In the genomic region with DNA sequence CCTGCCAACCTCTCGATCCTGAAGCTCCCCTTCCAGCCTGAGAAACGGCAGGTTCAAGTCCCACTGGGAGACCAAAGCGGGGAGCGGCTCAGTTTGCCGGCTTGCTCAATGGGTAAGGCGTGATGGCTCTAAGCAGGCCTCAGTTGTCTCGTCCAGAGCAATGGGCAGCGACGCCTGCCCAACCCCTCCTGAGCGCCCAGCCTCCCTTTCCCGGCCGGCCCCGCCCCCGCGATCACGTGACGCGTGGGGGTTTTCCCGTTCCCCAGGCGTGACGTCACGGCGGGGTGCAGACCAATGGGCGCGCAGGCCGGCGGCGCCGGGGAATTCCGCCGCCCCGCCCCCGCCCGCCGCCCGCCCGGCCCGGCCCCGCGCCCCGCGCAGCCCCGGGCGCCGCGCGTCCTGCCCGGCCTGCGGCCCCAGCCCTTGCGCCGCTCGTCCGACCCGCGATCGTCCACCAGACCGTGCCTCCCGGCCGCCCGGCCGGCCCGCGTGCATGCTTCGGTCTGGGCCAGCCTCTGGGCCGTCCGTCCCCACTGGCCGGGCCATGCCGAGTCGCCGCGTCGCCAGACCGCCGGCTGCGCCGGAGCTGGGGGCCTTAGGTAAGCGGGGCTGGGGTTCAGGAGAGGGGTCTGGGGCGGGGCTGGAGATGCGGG, we compare ENCODE assay signal across 8 cellular contexts. TPM values are rescaled to one million over a fixed set of nuclear protein-coding genes. Genes with fewer than 3 reads are reported as not detected.
DNase-seq lines count a peak whose midpoint lies in the region; ATAC-seq and TF ChIP-seq lines count a peak whose summit lies in the region.

A gene with protein sequence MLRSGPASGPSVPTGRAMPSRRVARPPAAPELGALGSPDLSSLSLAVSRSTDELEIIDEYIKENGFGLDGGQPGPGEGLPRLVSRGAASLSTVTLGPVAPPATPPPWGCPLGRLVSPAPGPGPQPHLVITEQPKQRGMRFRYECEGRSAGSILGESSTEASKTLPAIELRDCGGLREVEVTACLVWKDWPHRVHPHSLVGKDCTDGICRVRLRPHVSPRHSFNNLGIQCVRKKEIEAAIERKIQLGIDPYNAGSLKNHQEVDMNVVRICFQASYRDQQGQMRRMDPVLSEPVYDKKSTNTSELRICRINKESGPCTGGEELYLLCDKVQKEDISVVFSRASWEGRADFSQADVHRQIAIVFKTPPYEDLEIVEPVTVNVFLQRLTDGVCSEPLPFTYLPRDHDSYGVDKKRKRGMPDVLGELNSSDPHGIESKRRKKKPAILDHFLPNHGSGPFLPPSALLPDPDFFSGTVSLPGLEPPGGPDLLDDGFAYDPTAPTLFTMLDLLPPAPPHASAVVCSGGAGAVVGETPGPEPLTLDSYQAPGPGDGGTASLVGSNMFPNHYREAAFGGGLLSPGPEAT (plus strand): TSS at position 378 of the 653 bp plus-strand sequence. CDS start 116 bp downstream, at position 494.

- peak within 1 kb of the TSS; percentile 89 for H3K4me2 ChIP-seq in OCI-LY3 (ENCODE audit: low read length)

- peak within 1 kb of the TSS; percentile 93 for H3K27ac ChIP-seq in OCI-LY3 (ENCODE audit: low read length)
- H3K27ac ChIP-seq in mucosa of rectum (ENCODE audit: low read depth in 2 of 2, low read length in 2 of 2) = peak within 1 kb of the TSS; percentile 98 to 99

- peaks cover 10% of the 10 kb centered on the region for H3K4me1 ChIP-seq in Caco-2
- H3K4me1 ChIP-seq in OCI-LY3 (ENCODE audit: low read length) = peaks cover 10% of the 10 kb centered on the region
- H3K4me1 ChIP-seq in mucosa of rectum (ENCODE audit: control insufficient read depth in 2 of 2, insufficient read depth in 2 of 2, low read length in 2 of 2) = peaks cover 8 to 13% of the 10 kb centered on the region in 2 donors

- no TSS peak for BruUV-seq in Caco-2 (replicated peaks; lab: Mats Ljungman, UMichigan)

- H3K27me3 ChIP-seq in Caco-2 (replicated peaks; ENCODE audit: control insufficient read depth, insufficient read depth, low read length) (no peaks in the 10 kb centered on the region), OCI-LY3 (ENCODE audit: low read depth, low read length) (no peaks in the 10 kb centered on the region), mucosa of rectum (ENCODE audit: control insufficient read depth in 2 of 2, insufficient read depth in 2 of 2, low read length in 2 of 2) (no peaks in the 10 kb centered on the region)

- peaks cover 13% of the 10 kb centered on the region for H4K20me1 ChIP-seq in OCI-LY3 (ENCODE audit: insufficient read depth, low read length)

- peak within 1 kb of the TSS; percentile 89 for H3K27ac Mint-ChIP-seq in Caco-2 (ENCODE audit: unreplicated experiment)

- POLR2A ChIA-PET in Caco-2 (lab: Charles Lee) = interaction anchor here (0.6 to 1.0 kb wide), 5 partner anchors 38 to 157 kb away, joined by 3 to 7 read pairs (median 5); no protein-coding TSS in a partner anchor

- no peaks in the 10 kb centered on the region for H3K36me3 ChIP-seq in Caco-2 (ENCODE audit: control insufficient read depth, insufficient read depth, low read length)
- H3K36me3 ChIP-seq in OCI-LY3 (replicated peaks; ENCODE audit: low read depth, low read length) = peaks cover 24% of the 10 kb centered on the region
- H3K36me3 ChIP-seq in mucosa of rectum (ENCODE audit: control insufficient read depth in 2 of 2, insufficient read depth in 2 of 2, low read length in 2 of 2) = peaks cover 0 to 8% of the 10 kb centered on the region in 2 donors

- peak within 1 kb of the TSS; percentile 75; the same call in 1 of the 2 replicates for H2AFZ ChIP-seq in OCI-LY3 (ENCODE audit: low read depth, low read length)

- H3K4me3 ChIP-seq in Caco-2 (ENCODE audit: low read depth, low read length) (peak within 1 kb of the TSS; percentile 91), OCI-LY3 (ENCODE audit: low read length) (peak within 1 kb of the TSS; percentile 91), epithelial cell of proximal tubule (ENCODE audit: low read depth, low read length) (peak within 1 kb of the TSS; percentile 84), mucosa of rectum (ENCODE audit: low read length in 2 of 2) (peak within 1 kb of the TSS; percentile 79 to 82)

- peak; percentile 54 for ATAC-seq in GM21381 (IDR thresholded peaks at IDR 0.05; ENCODE audit: unreplicated experiment)

- peaks cover 27% of the 10 kb centered on the region for H3K36me3 Mint-ChIP-seq in Caco-2 (ENCODE audit: insufficient read depth, unreplicated experiment)

- H3K9me3 Mint-ChIP-seq in Caco-2 (ENCODE audit: unreplicated experiment) = no peaks in the 10 kb centered on the region

- no peaks in the 10 kb centered on the region for H3K27me3 Mint-ChIP-seq in Caco-2 (ENCODE audit: insufficient read depth, unreplicated experiment)

- H3K4me3 Mint-ChIP-seq in Caco-2 (ENCODE audit: unreplicated experiment) = peak within 1 kb of the TSS; percentile 94

- DNase-seq in Caco-2 (peak; percentile 94 to 99), HUDEP-2 (lab: John Stamatoyannopoulos, UW; ENCODE audit: unreplicated experiment in 76 of 76) (peak in 75 of 76 experiments; percentile 32 to 97 (median 90)), activated T-cell treated with anti-CD3 and anti-CD28 coated beads for 48 hours (ENCODE audit: low read depth) (peak; percentile 98), epithelial cell of proximal tubule (ENCODE audit: low read depth) (no peak)
- peak; percentile 95 for DNase-seq in stimulated activated CD8-positive, alpha-beta memory T cell treated with anti-CD3 and anti-CD28 coated beads, Interleukin-4, amount 100 ng/mL, for 24 hours (ENCODE audit: low read depth)

- H3K9ac ChIP-seq in OCI-LY3 (ENCODE audit: low read length) (peak within 1 kb of the TSS; percentile 99), mucosa of rectum (ENCODE audit: low read depth in 1 of 2, low read length in 2 of 2) (peak within 1 kb of the TSS; percentile 63 to 76)

- no peaks in the 10 kb centered on the region for H3K9me3 ChIP-seq in Caco-2
- H3K9me3 ChIP-seq in OCI-LY3 (ENCODE audit: insufficient read depth, low read length) = no peaks in the 10 kb centered on the region
- no peaks in the 10 kb centered on the region for H3K9me3 ChIP-seq in mucosa of rectum (ENCODE audit: control insufficient read depth in 2 of 2, low read length in 2 of 2)

- peaks cover 38% of the 10 kb centered on the region for H3K79me2 ChIP-seq in OCI-LY3 (ENCODE audit: low read length)

- intact Hi-C loops in Caco-2 (cut with micrococcal nuclease; ENCODE audit: unreplicated experiment) = loop anchor here (2.0 to 10.0 kb wide), 3 partner anchors 38 to 96 kb away; a partner anchor contains a TSS

- CTCF ChIA-PET in Caco-2 (lab: Charles Lee) = interaction anchor here (0.7 to 1.2 kb wide), 5 partner anchors 38 to 156 kb away, joined by 3 to 19 read pairs (median 5); a partner anchor contains a TSS

- TF ChIP-seq CTCF in Caco-2 (IDR thresholded peaks at IDR 0.05; ENCODE audit: insufficient read depth in 1 of 2, low read depth in 1 of 2, low read length in 1 of 2, severe bottlenecking in 1 of 2, unreplicated experiment in 1 of 2) (no peak), OCI-LY3 (IDR thresholded peaks at IDR 0.05; ENCODE audit: low read depth, low read length) (no peak), epithelial cell of proximal tubule (conservative IDR thresholded peaks at IDR 0.05; ENCODE audit: low read depth, low read length) (no peak)

- peaks cover 8% of the 10 kb centered on the region for H3K4me1 Mint-ChIP-seq in Caco-2 (ENCODE audit: low read depth, unreplicated experiment)

RNA-seq across cellular contexts. Expression of the gene that starts here (rescaled TPM):
- 6.3 and 10.2 TPM in 2 replicates for total RNA-seq in Caco-2 (2022)
- total RNA-seq in epithelial cell of proximal tubule = 28.3 and 40.2 TPM in 2 replicates
